In the genomic region with DNA sequence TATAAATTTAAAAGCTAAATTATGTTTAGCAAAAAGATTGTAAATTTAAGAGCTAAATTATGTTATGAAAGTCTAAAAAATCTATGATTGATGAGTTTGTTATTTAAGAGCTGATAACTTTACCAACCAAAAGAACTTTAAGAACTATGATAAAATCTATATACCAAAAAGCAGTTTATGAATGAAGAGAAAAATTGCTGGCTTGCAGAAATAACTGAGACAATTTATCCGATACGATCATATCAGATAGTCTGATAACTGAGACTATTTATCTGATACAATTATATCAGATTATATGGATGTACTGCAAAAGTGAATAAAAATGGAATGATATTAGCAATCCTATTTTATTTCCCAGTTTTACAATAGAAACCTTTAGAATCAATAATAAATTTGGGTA, we compare ENCODE assay signal across 36 cellular contexts. TPM values are rescaled to one million over a fixed set of nuclear protein-coding genes. Genes with fewer than 3 reads are reported as not detected.
"Had no signal": no experiment of that assay in that cellular context is flagged by ENCODE, and none has a peak within 500 bp of the region (broad histone marks: within the 10 kb centered on the region; RNA-seq: fewer than 3 reads in every experiment).

No MANE protein-coding gene starts in this region.

- H3K27ac Mint-ChIP-seq: activated B cell treated with CpG ODN at 0.5 μM for 24 hours; activated CD4-positive, alpha-beta memory T cell treated with anti-CD3 and anti-CD28 coated beads for 36 hours; activated CD4-positive, alpha-beta T cell treated with anti-CD3 and anti-CD28 coated beads, Interleukin-2, amount 10 ng/mL, durations not matched to agents 24 days and 14 days; activated CD8-positive, alpha-beta T cell treated with anti-CD3 and anti-CD28 coated beads for 36 hours; activated naive CD4-positive, alpha-beta T cell treated with anti-CD3 and anti-CD28 coated beads, Interleukin-2, amount 10 ng/mL, durations not matched to agents 7 days and 5 days; activated naive CD4-positive, alpha-beta T cell treated with anti-CD3 and anti-CD28 coated beads, Interleukin-2, amount 50 U/mL, for 24 hours; activated naive CD8-positive, alpha-beta T cell treated with anti-CD3 and anti-CD28 coated beads for 36 hours; activated T-cell treated with anti-CD3 and anti-CD28 coated beads, Interleukin-2, amount 50 U/mL, for 72 hours; activated T-helper 1 cell treated with anti-CD3 and anti-CD28 coated beads, Interleukin-12 subunit alpha, Interleukin-12 subunit beta, Interleukin-2, Interleukin-4 antibody, amounts not matched to agents 30 ng/mL and 10 ng/mL and 1 ng/mL, durations not matched to agents 14 hours and 24 hours and 36 hours; activated T-helper 2 cell treated with anti-CD3 and anti-CD28 coated beads, Interferon-gamma antibody, Interleukin-2, Interleukin-4, amounts not matched to agents 10 μg/mL and 5 μg/mL and 100 μg/mL, durations not matched to agents 14 hours and 24 hours and 36 hours; T-helper 1 cell treated with Interleukin-12 subunit alpha and Interleukin-12 subunit beta and Interleukin-4 antibody, amounts not matched to agents 30 μg/mL and 1 μg/mL, for 36 hours; T-helper 2 cell treated with Interferon-gamma antibody and Interleukin-4, amounts not matched to agents 5 μg/mL and 100 μg/mL, for 36 hours had no signal

- H3K4me3 ChIP-seq: adrenal gland, body of pancreas, breast epithelium had no signal

- ATAC-seq: activated CD8-positive, alpha-beta T cell treated with anti-CD3 and anti-CD28 coated beads for 36 hours; activated T-cell treated with anti-CD3 and anti-CD28 coated beads, Interleukin-2, amount 50 U/mL, for 4 hours; activated T-cell treated with anti-CD3 and anti-CD28 coated beads, Interleukin-2, amount 50 U/mL, for 72 hours; body of pancreas had no signal

- H3K36me3 ChIP-seq: adrenal gland, brain microvascular endothelial cell, breast epithelium had no signal

- H3K4me1 ChIP-seq: adrenal gland, body of pancreas, breast epithelium had no signal

- H3K36me3 Mint-ChIP-seq: activated CD4-positive, alpha-beta memory T cell treated with anti-CD3 and anti-CD28 coated beads for 36 hours; activated naive CD4-positive, alpha-beta T cell treated with anti-CD3 and anti-CD28 coated beads, Interleukin-2, amount 10 ng/mL, durations not matched to agents 7 days and 5 days; activated naive CD4-positive, alpha-beta T cell treated with anti-CD3 and anti-CD28 coated beads, Interleukin-2, amount 50 U/mL, for 24 hours; activated naive CD8-positive, alpha-beta T cell treated with anti-CD3 and anti-CD28 coated beads for 36 hours had no signal

- H3K9me3 ChIP-seq: adrenal gland, body of pancreas, breast epithelium had no signal

- DNase-seq: activated B cell treated with CpG ODN at 0.5 μM for 24 hours; activated CD4-positive, alpha-beta memory T cell treated with anti-CD3 and anti-CD28 coated beads for 36 hours; activated CD4-positive, alpha-beta T cell treated with anti-CD3 and anti-CD28 coated beads for 4 hours; activated CD4-positive, alpha-beta T cell treated with anti-CD3 and anti-CD28 coated beads, Interleukin-2, amount 10 ng/mL, durations not matched to agents 24 days and 14 days; activated CD4-positive, alpha-beta T cell treated with anti-CD3 and anti-CD28 coated beads, Interleukin-2, amount 50 U/mL, for 1 hour; activated CD4-positive, alpha-beta T cell treated with anti-CD3 and anti-CD28 coated beads, Interleukin-2, amount 50 U/mL, for 4 hours; activated CD4-positive, CD25-positive, alpha-beta regulatory T cell treated with anti-CD3 and anti-CD28 coated beads, Interleukin-2, amount 50 U/mL, for 72 hours; activated CD8-positive, alpha-beta memory T cell treated with anti-CD3 and anti-CD28 coated beads, Interleukin-2, amount 50 U/mL, for 4 hours; activated CD8-positive, alpha-beta T cell treated with anti-CD3 and anti-CD28 coated beads for 36 hours; activated effector memory CD4-positive, alpha-beta T cell treated with Interleukin-2 at 50 U/mL for 16 hours; activated gamma-delta T cell; activated naive CD4-positive, alpha-beta T cell treated with anti-CD3 and anti-CD28 coated beads, Interleukin-2, amount 10 ng/mL, durations not matched to agents 7 days and 5 days; activated naive CD4-positive, alpha-beta T cell treated with Interleukin-2 at 50 U/mL for 16 hours; activated naive CD8-positive, alpha-beta T cell treated with anti-CD3 and anti-CD28 coated beads for 36 hours; activated T-cell treated with anti-CD3 and anti-CD28 coated beads for 4 hours; activated T-cell treated with anti-CD3 and anti-CD28 coated beads, Interleukin-2, amount 50 U/mL, for 1 hour; activated T-cell treated with anti-CD3 and anti-CD28 coated beads, Interleukin-2, amount 50 U/mL, for 4 hours; activated T-cell treated with anti-CD3 and anti-CD28 coated beads, Interleukin-2, amount 50 U/mL, for 72 hours; adrenal gland; amniotic stem cell; aorta; body of pancreas; brain microvascular endothelial cell; central memory CD4-positive, alpha-beta T cell; T-helper 1 cell; T-helper 2 cell; T-helper 9 cell had no signal

- H3K9me3 Mint-ChIP-seq: activated B cell treated with CpG ODN at 0.5 μM for 24 hours; activated CD4-positive, alpha-beta memory T cell treated with anti-CD3 and anti-CD28 coated beads for 36 hours; activated CD4-positive, alpha-beta T cell treated with anti-CD3 and anti-CD28 coated beads, Interleukin-2, amount 10 ng/mL, durations not matched to agents 24 days and 14 days; activated CD8-positive, alpha-beta T cell treated with anti-CD3 and anti-CD28 coated beads for 36 hours; activated naive CD4-positive, alpha-beta T cell treated with anti-CD3 and anti-CD28 coated beads, Interleukin-2, amount 10 ng/mL, durations not matched to agents 7 days and 5 days; activated naive CD4-positive, alpha-beta T cell treated with anti-CD3 and anti-CD28 coated beads, Interleukin-2, amount 50 U/mL, for 24 hours; activated naive CD8-positive, alpha-beta T cell treated with anti-CD3 and anti-CD28 coated beads for 36 hours; activated T-cell treated with anti-CD3 and anti-CD28 coated beads, Interleukin-2, amount 50 U/mL, for 4 hours; activated T-cell treated with anti-CD3 and anti-CD28 coated beads, Interleukin-2, amount 50 U/mL, for 72 hours; activated T-helper 1 cell treated with anti-CD3 and anti-CD28 coated beads, Interleukin-12 subunit alpha, Interleukin-12 subunit beta, Interleukin-2, Interleukin-4 antibody, amounts not matched to agents 30 ng/mL and 10 ng/mL and 1 ng/mL, durations not matched to agents 14 hours and 24 hours and 36 hours; activated T-helper 2 cell treated with anti-CD3 and anti-CD28 coated beads, Interferon-gamma antibody, Interleukin-2, Interleukin-4, amounts not matched to agents 10 μg/mL and 5 μg/mL and 100 μg/mL, durations not matched to agents 14 hours and 24 hours and 36 hours; T-helper 1 cell treated with Interleukin-12 subunit alpha and Interleukin-12 subunit beta and Interleukin-4 antibody, amounts not matched to agents 30 μg/mL and 1 μg/mL, for 36 hours; T-helper 2 cell treated with Interferon-gamma antibody and Interleukin-4, amounts not matched to agents 5 μg/mL and 100 μg/mL, for 36 hours had no signal

- H3K27ac ChIP-seq: adrenal gland, body of pancreas, brain microvascular endothelial cell, breast epithelium, VCaP had no signal

- FAIRE-seq: astrocyte, TTC549 had no signal

- H3K27me3 ChIP-seq: adrenal gland, body of pancreas, brain microvascular endothelial cell, breast epithelium had no signal

RNA-seq across cellular contexts. Expression of a gene that starts 50.2 kb away (rescaled TPM):
- total RNA-seq: activated CD4-positive, alpha-beta T cell treated with anti-CD3 and anti-CD28 coated beads, Interleukin-2, amount 10 ng/mL, durations not matched to agents 24 days and 14 days; activated T-helper 1 cell treated with anti-CD3 and anti-CD28 coated beads, Interleukin-12 subunit alpha, Interleukin-12 subunit beta, Interleukin-2, Interleukin-4 antibody, amounts not matched to agents 30 ng/mL and 10 ng/mL and 1 ng/mL, durations not matched to agents 14 hours and 24 hours and 36 hours had no signal
